9 cellular contexts compared by ENCODE assay signal in the genomic region with DNA sequence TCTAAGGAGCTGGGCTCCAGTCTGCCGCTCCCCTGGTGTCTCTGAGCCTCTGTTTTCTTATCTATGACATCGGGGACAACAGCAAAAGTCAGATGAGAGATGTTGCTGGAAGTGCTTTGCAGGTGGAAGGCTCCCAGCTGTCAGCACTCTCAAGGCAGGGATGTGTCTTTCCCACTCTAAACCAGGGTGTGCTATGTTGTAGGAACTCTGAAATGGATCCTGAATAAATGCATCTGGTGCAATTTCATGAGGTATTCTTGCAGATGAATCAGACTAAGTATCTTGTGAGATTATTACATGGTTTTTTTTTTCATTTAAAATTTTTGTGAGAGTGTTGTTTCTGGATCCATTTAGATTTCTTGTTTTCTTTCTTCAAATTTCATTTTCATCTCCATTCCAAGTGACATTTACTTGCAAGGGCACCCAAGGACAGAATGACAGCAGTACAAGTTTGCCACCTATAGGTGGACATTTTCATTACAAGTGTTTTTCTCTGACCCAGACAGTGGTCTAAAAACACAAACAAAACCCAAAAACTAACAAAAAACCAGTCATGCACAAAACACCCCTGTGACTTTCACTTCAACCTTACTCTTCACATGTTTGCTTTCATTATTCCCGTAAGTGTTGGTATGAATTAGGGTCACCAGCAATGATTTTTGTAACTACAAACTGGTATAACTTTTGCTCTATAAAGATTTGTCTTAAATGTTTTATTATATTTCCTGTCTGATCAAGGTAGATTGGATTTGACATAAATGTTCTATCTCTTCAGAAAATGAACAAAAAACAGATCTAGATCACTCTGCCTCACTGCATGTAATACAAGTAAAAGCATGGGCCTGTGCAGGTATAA. TPM values are rescaled to one million over a fixed set of nuclear protein-coding genes. Genes with fewer than 3 reads are reported as not detected.
DNase-seq lines count a peak whose midpoint lies in the region; ATAC-seq and TF ChIP-seq lines count a peak whose summit lies in the region.
"Had no signal": no experiment of that assay in that cellular context is flagged by ENCODE, and none has a peak within 500 bp of the region (broad histone marks: within the 10 kb centered on the region; RNA-seq: fewer than 3 reads in every experiment).

No MANE protein-coding gene starts in this region.

- TF ChIP-seq CTCF in C4-2B (conservative IDR thresholded peaks at IDR 0.05) = peak; percentile 83
- peak; percentile 45 for TF ChIP-seq CTCF in coronary artery (IDR thresholded peaks at IDR 0.05)
- peak; percentile 77 to 79 (median 77) for TF ChIP-seq CTCF in nephron (IDR thresholded peaks at IDR 0.05; ENCODE audit: unreplicated experiment in 3 of 3)
- peak in 1 of 3 donors; percentile 36 for TF ChIP-seq CTCF in omental fat pad (IDR thresholded peaks at IDR 0.05)

- ATAC-seq in GM18861 (IDR thresholded peaks at IDR 0.05; ENCODE audit: unreplicated experiment) (peak; percentile 47), HG03045 (IDR thresholded peaks at IDR 0.05; ENCODE audit: unreplicated experiment) (peak; percentile 46), omental fat pad (ENCODE audit: low FRiP score) (no peak)

- H3K9me3 Mint-ChIP-seq in nephron = no peaks in the 10 kb centered on the region

- H3K4me1 Mint-ChIP-seq in nephron = peaks cover 6% of the 10 kb centered on the region

- no peak overlapping the region for H3K4me3 Mint-ChIP-seq in nephron

- H3K27ac ChIP-seq in C4-2B (no peak overlapping the region), coronary artery (no peak overlapping the region)

- H3K4me3 ChIP-seq in coronary artery = no peak overlapping the region

- no peaks in the 10 kb centered on the region for H3K36me3 Mint-ChIP-seq in nephron (ENCODE audit: low read depth)

- peak overlapping the region in 1 of 3 experiments; percentile 56 for H3K27ac Mint-ChIP-seq in nephron

- DNase-seq in NCI-H748 treated with DMSO at 0.1 percent for 48 hours (lab: John Stamatoyannopoulos, UW) = peak; percentile 31
- no peak for DNase-seq in coronary artery (ENCODE audit: low spot score)
- no peak for DNase-seq in omental fat pad (ENCODE audit: low spot score)
- DNase-seq in amniotic stem cell (lab: John Stamatoyannopoulos, UW) = no peak
- DNase-seq: left cardiac atrium had no signal

- H3K27me3 Mint-ChIP-seq in nephron (ENCODE audit: low read depth) = peaks cover 32% of the 10 kb centered on the region

RNA-seq across cellular contexts. Expression of gene SIM1, which starts 14.7 kb away (rescaled TPM):
- under 1 TPM in 1 of 4 donors, not detected in 3; 0.32 TPM for total RNA-seq in omental fat pad
- total RNA-seq: left cardiac atrium had no signal
